21 cellular contexts compared by ENCODE assay signal in genomic region chr6:3406362-3406809, GRCh38. TPM values are rescaled to one million over a fixed set of nuclear protein-coding genes. Genes with fewer than 3 reads are reported as not detected.
DNase-seq lines count a peak whose midpoint lies in the region; ATAC-seq and TF ChIP-seq lines count a peak whose summit lies in the region.
"Had no signal": no experiment of that assay in that cellular context is flagged by ENCODE, and none has a peak within 500 bp of the region (broad histone marks: within the 10 kb centered on the region; RNA-seq: fewer than 3 reads in every experiment).

No MANE protein-coding gene starts in this region.

- H3K27ac ChIP-seq in RWPE2 (ENCODE audit: poor library complexity, severe bottlenecking) (peak overlapping the region; percentile 89), prostate gland (no peak overlapping the region)
- H3K27ac ChIP-seq: foreskin keratinocyte, psoas muscle, SJCRH30, testis had no signal

- DNase-seq in RWPE2 (ENCODE audit: low spot score): no peak
- DNase-seq in fibroblast of villous mesenchyme (ENCODE audit: low read depth): peak; percentile 18
- DNase-seq in prostate gland (ENCODE audit: low spot score): peak; percentile 43
- no peak for DNase-seq in SHP77 treated with DMSO at 0.1 percent for 48 hours (lab: John Stamatoyannopoulos, UW)
- no peak for DNase-seq in NCI-H2107 treated with DMSO at 0.1 percent for 48 hours (lab: John Stamatoyannopoulos, UW; ENCODE audit: unreplicated experiment)
- no peak for DNase-seq in NCI-H345 treated with DMSO at 0.1 percent for 48 hours (lab: John Stamatoyannopoulos, UW; ENCODE audit: unreplicated experiment)
- DNase-seq: activated CD4-positive, alpha-beta memory T cell treated with anti-CD3 and anti-CD28 coated beads for 36 hours; activated naive CD4-positive, alpha-beta T cell treated with anti-CD3 and anti-CD28 coated beads, Interleukin-2, amount 50 U/mL, for 16 hours; activated T-cell treated with anti-CD3 and anti-CD28 coated beads, Interleukin-2, amount 50 U/mL, for 4 hours; BE2C; endodermal cell; MG63; NCI-H1436; NCI-H2171; NCI-H526 treated with DMSO at 0.1 percent for 48 hours; psoas muscle; SJCRH30; T-helper 17 cell; testis had no signal

- WGBS in prostate gland: 66% methylated on average over 9 of the region's 9 CpGs

- H3K4me3 ChIP-seq in RWPE2 (ENCODE audit: severe bottlenecking): no peak overlapping the region
- no peak overlapping the region for H3K4me3 ChIP-seq in fibroblast of villous mesenchyme (ENCODE audit: low read depth, low read length)
- no peak overlapping the region for H3K4me3 ChIP-seq in prostate gland
- H3K4me3 ChIP-seq: MG63, psoas muscle, SJCRH30, testis had no signal

- TF ChIP-seq CTCF in RWPE2 (IDR thresholded peaks at IDR 0.05; ENCODE audit: poor library complexity, severe bottlenecking): no peak
- TF ChIP-seq CTCF in fibroblast of villous mesenchyme (IDR thresholded peaks at IDR 0.05; ENCODE audit: insufficient read depth, low read depth, low read length): no peak
- TF ChIP-seq CTCF in prostate gland (IDR thresholded peaks at IDR 0.05): no peak

- no peaks in the 10 kb centered on the region for H3K9me3 ChIP-seq in RWPE2 (ENCODE audit: severe bottlenecking)
- no peaks in the 10 kb centered on the region for H3K9me3 ChIP-seq in prostate gland
- H3K9me3 ChIP-seq: BE2C, MG63, psoas muscle, SJCRH30, testis had no signal

- TF ChIP-seq POLR2A in prostate gland (IDR thresholded peaks at IDR 0.05): no peak

- H3K4me1 ChIP-seq in RWPE2 (ENCODE audit: insufficient read depth, poor library complexity, severe bottlenecking): peaks cover 30% of the 10 kb centered on the region
- H3K4me1 ChIP-seq in prostate gland (replicated peaks): peaks cover 9% of the 10 kb centered on the region
- H3K4me1 ChIP-seq: BE2C, SJCRH30, testis had no signal

- ATAC-seq in RWPE2 (ENCODE audit: low read depth) (no peak), HG02571 (IDR thresholded peaks at IDR 0.05; ENCODE audit: unreplicated experiment) (no peak)
- ATAC-seq: activated T-cell treated with anti-CD3 and anti-CD28 coated beads, Interleukin-2, amount 50 U/mL, for 4 hours; foreskin keratinocyte; T-helper 17 cell had no signal

- intact Hi-C loops in prostate gland (cut with DNase I): no loop called here

- H3K36me3 ChIP-seq in RWPE2 (ENCODE audit: low read depth): no peaks in the 10 kb centered on the region
- peaks cover 0 to 3% of the 10 kb centered on the region in 2 donors for H3K36me3 ChIP-seq in prostate gland
- H3K36me3 ChIP-seq: BE2C, MG63, SJCRH30 had no signal

- H3K27me3 ChIP-seq in RWPE2 (ENCODE audit: insufficient read depth, poor library complexity, severe bottlenecking): no peaks in the 10 kb centered on the region
- no peaks in the 10 kb centered on the region for H3K27me3 ChIP-seq in prostate gland (replicated peaks; ENCODE audit: insufficient read depth)
- H3K27me3 ChIP-seq: foreskin keratinocyte, MG63, SJCRH30, testis had no signal

RNA-seq across cellular contexts. Expression of gene SLC22A23, which starts 50.5 kb away (rescaled TPM):
- total RNA-seq in fibroblast of villous mesenchyme (2.2 and 2.6 TPM in 2 replicates), prostate gland (100 to 1,000 TPM in 1 of 2 donors, 10 to 100 TPM in 1; 53.1 to 129 TPM)

Comparison
In these comparisons a context has a peak if more than half of its experiments do, and no peak if none do; other contexts are left out.
1. DNase-seq: peak in fibroblast of villous mesenchyme (single experiment) and prostate gland (single experiment); none in RWPE2 (single experiment), SHP77 treated with DMSO at 0.1 percent for 48 hours (single experiment), NCI-H2107 treated with DMSO at 0.1 percent for 48 hours (single experiment) and NCI-H345 treated with DMSO at 0.1 percent for 48 hours (single experiment).
2. RNA of gene SLC22A23, which starts 50.5 kb away (total RNA-seq): 53.1 to 129 TPM in prostate gland; 2.2 to 2.6 TPM in fibroblast of villous mesenchyme; every median in the first group is over 10 times any median in the second.